ENCODE assay signal across 18 cellular contexts in genomic region chr2:219765236-219765635, GRCh38.
"Had no signal": no experiment of that assay in that cellular context is flagged by ENCODE, and none has a peak within 500 bp of the region (broad histone marks: within the 10 kb centered on the region; RNA-seq: fewer than 3 reads in every experiment).

No MANE protein-coding gene starts in this region.

- H3K4me3 ChIP-seq: body of pancreas, lung, neural progenitor cell, ovary, sigmoid colon, stomach, testis, upper lobe of left lung had no signal

- H2AFZ ChIP-seq: neural progenitor cell had no signal

- H3K9me3 ChIP-seq: body of pancreas, ovary, testis had no signal

- H3K27ac ChIP-seq: body of pancreas, neural progenitor cell, ovary, sigmoid colon, stomach, testis, upper lobe of left lung had no signal

- H3K4me2 ChIP-seq: neural progenitor cell had no signal

- ATAC-seq: body of pancreas, esophagus mucosa had no signal

- DNase-seq: activated CD4-positive, alpha-beta T cell treated with anti-CD3 and anti-CD28 coated beads, Interleukin-2, amount 50 U/mL, for 1 hour; activated CD8-positive, alpha-beta memory T cell treated with anti-CD3 and anti-CD28 coated beads for 24 hours; activated gamma-delta T cell treated with Interleukin-2 at 50 U/mL for 16 hours; amniotic stem cell; body of pancreas; caudate nucleus; foreskin fibroblast; glutamatergic neuron; naive B cell; ovary; sigmoid colon; stimulated activated CD4-positive, alpha-beta T cell treated with anti-CD3 and anti-CD28 coated beads, Interleukin-1b, Interleukin-23, amount 100 ng/mL, for 48 hours; stomach; testis; upper lobe of left lung had no signal

- H3K36me3 ChIP-seq: neural progenitor cell, ovary, sigmoid colon, stomach, upper lobe of left lung had no signal

- H3K9ac ChIP-seq: neural progenitor cell had no signal

- H3K4me1 ChIP-seq: body of pancreas, neural progenitor cell, sigmoid colon, testis, upper lobe of left lung had no signal

- H3K27me3 ChIP-seq: neural progenitor cell, ovary, sigmoid colon, testis, upper lobe of left lung had no signal
